Comparison of ENCODE assay signal across 1 cellular context in genomic region chr20:45017859-45018258, GRCh38.
TF ChIP-seq lines count a peak whose summit lies in the region.

No MANE protein-coding gene starts in this region.

TF ChIP-seq in GM23338, 12 proteins besides CTCF, POLR2A, EP300 and RAD21 (continued from another document):
- TF ChIP-seq JUNB (IDR thresholded peaks at IDR 0.05; ENCODE audit: unreplicated experiment) (no peak), REST (IDR thresholded peaks at IDR 0.05; ENCODE audit: unreplicated experiment) (no peak), ZNF114 (CRISPR knock-in tag; IDR thresholded peaks at IDR 0.05) (no peak), POLR2AphosphoS5 (IDR thresholded peaks at IDR 0.05; ENCODE audit: low read depth) (no peak), EZH2phosphoT487 (IDR thresholded peaks at IDR 0.05; ENCODE audit: unreplicated experiment) (no peak)
